ENCODE assay signal across 8 cellular contexts in genomic region chr6:27312146-27312949, GRCh38. TPM values are rescaled to one million over a fixed set of nuclear protein-coding genes. Genes with fewer than 3 reads are reported as not detected.
A peak's percentile ranks its signal among the peaks of the same experiment; 100 is the strongest.
DNase-seq lines count a peak whose midpoint lies in the region; ATAC-seq and TF ChIP-seq lines count a peak whose summit lies in the region.

POM121L2 (minus strand) TSS chr6:27312273; CDS start chr6:27312170, 103 bp downstream.

- H3K4me3 ChIP-seq in epithelial cell of esophagus (ENCODE audit: low read length) (peak within 1 kb of the TSS; percentile 67), stomach smooth muscle (ENCODE audit: low read length in 2 of 2) (peak within 1 kb of the TSS; percentile 60 to 64)

- peaks cover 76% of the 10 kb centered on the region for H3K27me3 Mint-ChIP-seq in activated CD8-positive, alpha-beta memory T cell treated with anti-CD3 and anti-CD28 coated beads, Interleukin-2, amount 10 ng/mL, durations not matched to agents 7 days and 5 days
- H3K27me3 Mint-ChIP-seq in naive thymus-derived CD8-positive, alpha-beta T cell: peaks cover 47 to 89% (median 70%) of the 10 kb centered on the region in 5 donors

- H3K9me3 Mint-ChIP-seq in activated CD8-positive, alpha-beta memory T cell treated with anti-CD3 and anti-CD28 coated beads, Interleukin-2, amount 10 ng/mL, durations not matched to agents 7 days and 5 days (ENCODE audit: low read depth): no peaks in the 10 kb centered on the region
- no peaks in the 10 kb centered on the region for H3K9me3 Mint-ChIP-seq in naive thymus-derived CD8-positive, alpha-beta T cell

- no peaks in the 10 kb centered on the region for H3K36me3 Mint-ChIP-seq in activated CD8-positive, alpha-beta memory T cell treated with anti-CD3 and anti-CD28 coated beads, Interleukin-2, amount 10 ng/mL, durations not matched to agents 7 days and 5 days
- no peaks in the 10 kb centered on the region for H3K36me3 Mint-ChIP-seq in naive thymus-derived CD8-positive, alpha-beta T cell

- peaks cover 38 to 54% of the 10 kb centered on the region in 2 donors for H3K27me3 ChIP-seq in stomach smooth muscle (ENCODE audit: control insufficient read depth in 1 of 2, insufficient read depth in 2 of 2, low read length in 2 of 2)

- H3K27ac ChIP-seq in stomach smooth muscle (ENCODE audit: low read length): no peak within 1 kb of the TSS

- POLR2A ChIA-PET in naive thymus-derived CD8-positive, alpha-beta T cell (lab: Charles Lee): interaction anchor here (0.5 to 0.8 kb wide), 2 partner anchors 65 to 227 kb away, joined by 4 read pairs; no protein-coding TSS in a partner anchor

- peak within 1 kb of the TSS; percentile 70 for H3K4me3 Mint-ChIP-seq in activated CD8-positive, alpha-beta memory T cell treated with anti-CD3 and anti-CD28 coated beads, Interleukin-2, amount 10 ng/mL, durations not matched to agents 7 days and 5 days
- peak within 1 kb of the TSS; percentile 75 to 89 (median 81) for H3K4me3 Mint-ChIP-seq in naive thymus-derived CD8-positive, alpha-beta T cell

- peaks cover 10% of the 10 kb centered on the region for H3K4me1 Mint-ChIP-seq in activated CD8-positive, alpha-beta memory T cell treated with anti-CD3 and anti-CD28 coated beads, Interleukin-2, amount 10 ng/mL, durations not matched to agents 7 days and 5 days
- peaks cover 7 to 12% (median 11%) of the 10 kb centered on the region in 4 donors for H3K4me1 Mint-ChIP-seq in naive thymus-derived CD8-positive, alpha-beta T cell

- DNase-seq in DMS79 (lab: John Stamatoyannopoulos, UW) (peak; percentile 16), NCI-H748 (lab: John Stamatoyannopoulos, UW; ENCODE audit: unreplicated experiment) (peak; percentile 96), epithelial cell of esophagus (ENCODE audit: low read depth) (peak; percentile 85)
- DNase-seq in activated CD8-positive, alpha-beta memory T cell treated with anti-CD3 and anti-CD28 coated beads, Interleukin-2, amount 10 ng/mL, durations not matched to agents 7 days and 5 days: peak; percentile 73
- DNase-seq in naive thymus-derived CD8-positive, alpha-beta T cell: peak; percentile 23 to 75 (median 62)

- TF ChIP-seq CTCF in epithelial cell of esophagus (IDR thresholded peaks at IDR 0.05; ENCODE audit: insufficient read depth, low read depth, low read length, missing control alignments): peak; percentile 84

- peaks cover 6% of the 10 kb centered on the region for H3K4me1 ChIP-seq in stomach smooth muscle (ENCODE audit: control insufficient read depth, insufficient read depth, low read length)

- no peak within 1 kb of the TSS for H3K9ac ChIP-seq in stomach smooth muscle (ENCODE audit: low read length in 2 of 2)

- no peak within 1 kb of the TSS for H3K27ac Mint-ChIP-seq in activated CD8-positive, alpha-beta memory T cell treated with anti-CD3 and anti-CD28 coated beads, Interleukin-2, amount 10 ng/mL, durations not matched to agents 7 days and 5 days
- H3K27ac Mint-ChIP-seq in naive thymus-derived CD8-positive, alpha-beta T cell: peak within 1 kb of the TSS in 5 of 10 donors; percentile 4 to 68 (median 37)

- no peaks in the 10 kb centered on the region for H3K36me3 ChIP-seq in stomach smooth muscle (ENCODE audit: control insufficient read depth in 2 of 2, insufficient read depth in 2 of 2, low read length in 2 of 2)

- CTCF ChIA-PET in activated CD8-positive, alpha-beta memory T cell treated with anti-CD3 and anti-CD28 coated beads, Interleukin-2, amount 10 ng/mL, durations not matched to agents 7 days and 5 days (lab: Charles Lee): interaction anchor here (0.6 to 2.9 kb wide), 19 partner anchors 9 to 477 kb away, joined by 3 to 13 read pairs (median 3); partner anchors contain the start of gene ZNF391

- ATAC-seq in HG02678 (IDR thresholded peaks at IDR 0.05; ENCODE audit: unreplicated experiment): peak; percentile 62
- peak; percentile 76 for ATAC-seq in activated CD8-positive, alpha-beta memory T cell treated with anti-CD3 and anti-CD28 coated beads, Interleukin-2, amount 10 ng/mL, durations not matched to agents 7 days and 5 days
- peak; percentile 76 to 82 for ATAC-seq in naive thymus-derived CD8-positive, alpha-beta T cell
- no peak for ATAC-seq in HG03139 (IDR thresholded peaks at IDR 0.05; ENCODE audit: unreplicated experiment)

- H3K9me3 ChIP-seq in stomach smooth muscle (ENCODE audit: control insufficient read depth in 2 of 2, low read length in 2 of 2): no peaks in the 10 kb centered on the region

RNA-seq across cellular contexts. Expression of gene POM121L2, which starts in this region (rescaled TPM):
- total RNA-seq in activated CD8-positive, alpha-beta memory T cell treated with anti-CD3 and anti-CD28 coated beads, Interleukin-2, amount 10 ng/mL, durations not matched to agents 7 days and 5 days: not detected
- total RNA-seq in naive thymus-derived CD8-positive, alpha-beta T cell: not detected
- polyA plus RNA-seq in naive thymus-derived CD8-positive, alpha-beta T cell: not detected

Comparison
In these comparisons a context has a peak if more than half of its experiments do, and no peak if none do; other contexts are left out.
1. Peak in DNase-seq and ATAC-seq in activated CD8-positive, alpha-beta memory T cell treated with anti-CD3 and anti-CD28 coated beads, Interleukin-2, amount 10 ng/mL, durations not matched to agents 7 days and 5 days; RNA of the gene not detected or under 1 TPM.
2. Peak in DNase-seq and ATAC-seq in naive thymus-derived CD8-positive, alpha-beta T cell; RNA of the gene not detected or under 1 TPM.
3. DNase-seq: peak in every context shown above with its lines; median percentile 96 in NCI-H748; 85 in epithelial cell of esophagus; 73 in activated CD8-positive, alpha-beta memory T cell treated with anti-CD3 and anti-CD28 coated beads, Interleukin-2, amount 10 ng/mL, durations not matched to agents 7 days and 5 days; 62 in naive thymus-derived CD8-positive, alpha-beta T cell; 16 in DMS79.